Comparison of ENCODE assay signal across 1 cellular context in the genomic region with DNA sequence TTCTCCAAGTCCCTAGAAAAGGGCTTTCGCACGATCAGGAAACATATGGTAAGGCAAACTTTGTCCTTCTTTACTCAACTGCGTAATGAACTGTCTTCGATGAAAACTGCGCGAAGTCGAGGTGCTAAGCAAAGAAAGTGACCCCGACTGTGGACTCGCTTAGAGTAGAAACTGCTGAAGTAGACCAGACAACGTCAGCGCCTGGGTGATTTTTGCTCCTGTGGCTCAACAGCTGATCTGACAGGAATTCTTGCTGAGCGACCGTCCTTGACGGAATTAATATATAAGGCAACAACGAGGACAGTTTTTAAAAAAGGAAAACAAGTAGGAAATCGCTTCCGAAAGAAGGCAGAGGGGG.
A peak's percentile ranks its signal among the peaks of the same experiment; 100 is the strongest.
TF ChIP-seq lines count a peak whose summit lies in the region.

No MANE protein-coding gene starts in this region.

TF ChIP-seq in IMR-90, 13 proteins besides CTCF, POLR2A, EP300 and RAD21:
- no peak for TF ChIP-seq CEBPB (IDR thresholded peaks at IDR 0.05; ENCODE audit: low read depth, low read length)
- 0 out of 2 replicates have a peak, but pooled peaks have one; percentile 46 for TF ChIP-seq CHD1 (IDR thresholded peaks at IDR 0.05; ENCODE audit: low read depth, low read length)
- TF ChIP-seq RFX5 (IDR thresholded peaks at IDR 0.05; ENCODE audit: low read depth, low read length): no peak
- no peak for TF ChIP-seq SMC3 (IDR thresholded peaks at IDR 0.05; ENCODE audit: low read depth, low read length)
- TF ChIP-seq, protein P1, sequence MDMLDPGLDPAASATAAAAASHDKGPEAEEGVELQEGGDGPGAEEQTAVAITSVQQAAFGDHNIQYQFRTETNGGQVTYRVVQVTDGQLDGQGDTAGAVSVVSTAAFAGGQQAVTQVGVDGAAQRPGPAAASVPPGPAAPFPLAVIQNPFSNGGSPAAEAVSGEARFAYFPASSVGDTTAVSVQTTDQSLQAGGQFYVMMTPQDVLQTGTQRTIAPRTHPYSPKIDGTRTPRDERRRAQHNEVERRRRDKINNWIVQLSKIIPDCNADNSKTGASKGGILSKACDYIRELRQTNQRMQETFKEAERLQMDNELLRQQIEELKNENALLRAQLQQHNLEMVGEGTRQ (IDR thresholded peaks at IDR 0.05; ENCODE audit: low read depth, low read length): no peak
- TF ChIP-seq NFE2L2 (IDR thresholded peaks at IDR 0.05; ENCODE audit: low read depth, low read length): no peak
- TF ChIP-seq FOS (IDR thresholded peaks at IDR 0.05; ENCODE audit: low read depth, low read length): no peak
- TF ChIP-seq MAFK (IDR thresholded peaks at IDR 0.05; ENCODE audit: low read depth, low read length): peak; percentile 23; the same call in 1 of the 2 replicates
TF ChIP-seq in IMR-90: peak in this region for 2.
